ENCODE assay signal across 11 cellular contexts in genomic region chr16:28069921-28070794, GRCh38. TPM values are rescaled to one million over a fixed set of nuclear protein-coding genes. Genes with fewer than 3 reads are reported as not detected.
A peak's percentile ranks its signal among the peaks of the same experiment; 100 is the strongest.
DNase-seq lines count a peak whose midpoint lies in the region; ATAC-seq and TF ChIP-seq lines count a peak whose summit lies in the region.
"Had no signal": no experiment of that assay in that cellular context is flagged by ENCODE, and none has a peak within 500 bp of the region (broad histone marks: within the 10 kb centered on the region; RNA-seq: fewer than 3 reads in every experiment).

No MANE protein-coding gene starts in this region.

- H3K27ac Mint-ChIP-seq in activated CD4-positive, alpha-beta T cell treated with anti-CD3 and anti-CD28 coated beads, Interleukin-2, amount 10 ng/mL, durations not matched to agents 7 days and 5 days = no peak overlapping the region

- H3K27me3 Mint-ChIP-seq in activated CD4-positive, alpha-beta T cell treated with anti-CD3 and anti-CD28 coated beads, Interleukin-2, amount 10 ng/mL, durations not matched to agents 7 days and 5 days = peaks cover 8% of the 10 kb centered on the region

- no peaks in the 10 kb centered on the region for H3K36me3 Mint-ChIP-seq in activated CD4-positive, alpha-beta T cell treated with anti-CD3 and anti-CD28 coated beads, Interleukin-2, amount 10 ng/mL, durations not matched to agents 7 days and 5 days (ENCODE audit: low read depth)

- 61 to 65% (median 63%) methylated on average over 31 to 34 of the region's 34 CpGs for WGBS in heart left ventricle, 4 donors

- H3K27me3 ChIP-seq in heart left ventricle (peaks cover 0 to 24% (median 0%) of the 10 kb centered on the region in 9 donors), right atrium auricular region (no peaks in the 10 kb centered on the region)
- H3K27me3 ChIP-seq: Peyer's patch had no signal

- no peak overlapping the region for H3K4me3 Mint-ChIP-seq in activated CD4-positive, alpha-beta T cell treated with anti-CD3 and anti-CD28 coated beads, Interleukin-2, amount 10 ng/mL, durations not matched to agents 7 days and 5 days

- POLR2A ChIA-PET in HEK293 (lab: Yijun Ruan, JAX) = no interaction called here
- POLR2A ChIA-PET in activated CD4-positive, alpha-beta T cell treated with anti-CD3 and anti-CD28 coated beads, Interleukin-2, amount 10 ng/mL, durations not matched to agents 7 days and 5 days (lab: Charles Lee) = interaction anchor here (0.6 kb wide), 1 partner anchor 14 kb away, joined by 3 read pairs; no protein-coding TSS in a partner anchor

- no peak overlapping the region for H3K4me3 ChIP-seq in heart left ventricle
- no peak overlapping the region for H3K4me3 ChIP-seq in right atrium auricular region
- H3K4me3 ChIP-seq in HEK293 (ENCODE audit: low read depth, low read length) = no peak overlapping the region
- H3K4me3 ChIP-seq: MG63, Peyer's patch had no signal

- intact Hi-C loops in heart left ventricle (cut with DNase I) (loop anchor here in 9 of 10 donors (2.0 to 10.0 kb wide), 12 partner anchors 65 to 465 kb away; no protein-coding TSS in a partner anchor), posterior vena cava (cut with DNase I) (loop anchor here (5.0 to 10.0 kb wide), 2 partner anchors 285 to 293 kb away; no protein-coding TSS in a partner anchor)

- no peaks in the 10 kb centered on the region for H3K9me3 Mint-ChIP-seq in activated CD4-positive, alpha-beta T cell treated with anti-CD3 and anti-CD28 coated beads, Interleukin-2, amount 10 ng/mL, durations not matched to agents 7 days and 5 days

- H3K27ac ChIP-seq in heart left ventricle = no peak overlapping the region
- H3K27ac ChIP-seq in right atrium auricular region = no peak overlapping the region
- H3K27ac ChIP-seq in HEK293 (ENCODE audit: extremely low read depth, low read depth, low read length) = no peak overlapping the region
- H3K27ac ChIP-seq: C4-2B, Peyer's patch had no signal

- H3K9me3 ChIP-seq in heart left ventricle = no peaks in the 10 kb centered on the region
- H3K9me3 ChIP-seq in right atrium auricular region = no peaks in the 10 kb centered on the region
- H3K9me3 ChIP-seq in HEK293 (ENCODE audit: control insufficient read depth, insufficient read depth, low read depth, low read length) = no peaks in the 10 kb centered on the region
- H3K9me3 ChIP-seq: MG63, Peyer's patch had no signal

- no peaks in the 10 kb centered on the region for H3K4me1 Mint-ChIP-seq in activated CD4-positive, alpha-beta T cell treated with anti-CD3 and anti-CD28 coated beads, Interleukin-2, amount 10 ng/mL, durations not matched to agents 7 days and 5 days

- no peak for TF ChIP-seq CTCF in heart left ventricle (IDR thresholded peaks at IDR 0.05)
- TF ChIP-seq CTCF in right atrium auricular region (IDR thresholded peaks at IDR 0.05) = no peak
- no peak for TF ChIP-seq CTCF in HEK293 (tag by site-specific recombination; IDR thresholded peaks at IDR 0.05)

- no peak for TF ChIP-seq POLR2A in heart left ventricle (IDR thresholded peaks at IDR 0.05)

- CTCF ChIA-PET in HEK293 (lab: Yijun Ruan, JAX) = interaction anchor here (0.5 to 5.4 kb wide), 36 partner anchors 8 to 555 kb away, joined by 3 to 75 read pairs (median 4); no protein-coding TSS in a partner anchor
- CTCF ChIA-PET in activated CD4-positive, alpha-beta T cell treated with anti-CD3 and anti-CD28 coated beads, Interleukin-2, amount 10 ng/mL, durations not matched to agents 7 days and 5 days (lab: Charles Lee) = interaction anchor here (1.2 to 1.6 kb wide), 4 partner anchors 89 to 520 kb away, joined by 3 to 5 read pairs (median 3); partner anchors contain the start of gene KATNIP

- peak in 3 of 4 donors; percentile 14 to 30 (median 21) for ATAC-seq in heart left ventricle

- peak in 1 of 5 donors; percentile 47 for DNase-seq in heart left ventricle
- no peak for DNase-seq in right atrium auricular region (ENCODE audit: low spot score)
- DNase-seq in myocyte (ENCODE audit: low read depth) = peak; percentile 32
- no peak for DNase-seq in activated CD4-positive, alpha-beta T cell treated with anti-CD3 and anti-CD28 coated beads, Interleukin-2, amount 10 ng/mL, durations not matched to agents 7 days and 5 days
- DNase-seq in posterior vena cava (ENCODE audit: low spot score) = no peak
- DNase-seq in activated effector memory CD4-positive, alpha-beta T cell treated with Interleukin-2 at 50 U/mL for 16 hours = no peak

- peaks cover 0 to 10% (median 0%) of the 10 kb centered on the region in 12 donors for H3K4me1 ChIP-seq in heart left ventricle
- H3K4me1 ChIP-seq in right atrium auricular region = peaks cover 0 to 16% of the 10 kb centered on the region in 2 donors
- no peaks in the 10 kb centered on the region for H3K4me1 ChIP-seq in HEK293 (ENCODE audit: control insufficient read depth, insufficient read depth, low read length)
- H3K4me1 ChIP-seq: Peyer's patch had no signal

- H3K36me3 ChIP-seq in heart left ventricle (no peaks in the 10 kb centered on the region), right atrium auricular region (no peaks in the 10 kb centered on the region), HEK293 (ENCODE audit: control insufficient read depth in 2 of 2, insufficient read depth in 1 of 2, low read length in 2 of 2) (no peaks in the 10 kb centered on the region)
- H3K36me3 ChIP-seq: MG63, Peyer's patch had no signal

TF ChIP-seq in HEK293, 187 proteins besides CTCF, POLR2A, EP300 and RAD21:
- TF ChIP-seq ZNF792 (tag by site-specific recombination; IDR thresholded peaks at IDR 0.05) (peak; percentile 93), GLIS1 (tag by site-specific recombination; IDR thresholded peaks at IDR 0.05) (no peak)

RNA-seq across cellular contexts. Expression of gene GSG1L, which starts 6.6 kb away (rescaled TPM):
- total RNA-seq in heart left ventricle = 1 to 10 TPM in 5 of 9 donors, under 1 TPM in 1, not detected in 3; 0.66 to 8.7 (median 2.6) TPM
- polyA plus RNA-seq in heart left ventricle = under 1 TPM in 1 of 2 donors, not detected in 1; 0.11 TPM
- 10 to 100 TPM; 13.9 to 34.7 TPM for total RNA-seq in right atrium auricular region
- total RNA-seq in myocyte = 0.57 TPM in 1 of 2 replicates, not detected in the other
- polyA plus RNA-seq in myocyte (2012) = not detected
- total RNA-seq in activated CD4-positive, alpha-beta T cell treated with anti-CD3 and anti-CD28 coated beads, Interleukin-2, amount 10 ng/mL, durations not matched to agents 7 days and 5 days = not detected
- total RNA-seq in posterior vena cava = not detected
- total RNA-seq: A673, Peyer's patch had no signal
